In genomic region chr12:32379213-32379612, GRCh38 we compare ENCODE assay signal across 23 cellular contexts. TPM values are rescaled to one million over a fixed set of nuclear protein-coding genes. Genes with fewer than 3 reads are reported as not detected.
DNase-seq lines count a peak whose midpoint lies in the region; ATAC-seq and TF ChIP-seq lines count a peak whose summit lies in the region.
"Had no signal": no experiment of that assay in that cellular context is flagged by ENCODE, and none has a peak within 500 bp of the region (broad histone marks: within the 10 kb centered on the region; RNA-seq: fewer than 3 reads in every experiment).

No MANE protein-coding gene starts in this region.

- H3K4me1 ChIP-seq in OCI-LY3 (ENCODE audit: low read length): no peaks in the 10 kb centered on the region
- no peaks in the 10 kb centered on the region for H3K4me1 ChIP-seq in endodermal cell (ENCODE audit: control insufficient read depth, insufficient read depth, low read length)
- no peaks in the 10 kb centered on the region for H3K4me1 ChIP-seq in mesendoderm (ENCODE audit: control insufficient read depth, low read depth, low read length)
- H3K4me1 ChIP-seq: BLaER1, SJCRH30 had no signal

- H3K9ac ChIP-seq in OCI-LY3 (ENCODE audit: low read length): no peak overlapping the region
- H3K9ac ChIP-seq in endodermal cell (ENCODE audit: extremely low read depth, low read length, poor library complexity, severe bottlenecking): no peak overlapping the region
- H3K9ac ChIP-seq in mesendoderm (ENCODE audit: low read length): no peak overlapping the region
- H3K9ac ChIP-seq: BLaER1 had no signal

- H3K4me3 ChIP-seq in OCI-LY3 (ENCODE audit: low read length): peak overlapping the region; percentile 50
- H3K4me3 ChIP-seq in endodermal cell (ENCODE audit: low read length): no peak overlapping the region
- H3K4me3 ChIP-seq in mesendoderm (ENCODE audit: low read length): no peak overlapping the region
- H3K4me3 ChIP-seq: BLaER1, SJCRH30 had no signal

- no peak overlapping the region for H3K56ac ChIP-seq in mesendoderm (ENCODE audit: low read length)

- H3K27ac Mint-ChIP-seq in activated CD4-positive, alpha-beta T cell treated with anti-CD3 and anti-CD28 coated beads, Interleukin-2, amount 10 ng/mL, durations not matched to agents 24 days and 14 days: no peak overlapping the region
- H3K27ac Mint-ChIP-seq in activated CD4-positive, alpha-beta T cell treated with anti-CD3 and anti-CD28 coated beads, Interleukin-2, amount 10 ng/mL, durations not matched to agents 7 days and 5 days: no peak overlapping the region
- H3K27ac Mint-ChIP-seq in endodermal cell: peak overlapping the region; percentile 12
- H3K27ac Mint-ChIP-seq: CD4-positive, CD25-positive, alpha-beta regulatory T cell; T-cell had no signal

- 95 to 98% methylated on average over 8 to 10 of the region's 10 CpGs for WGBS in endodermal cell (ENCODE audit: insufficient coverage in 1 of 2, insufficient read length in 1 of 2), 2 experiments
- no CpG with 5 or more reads among the region's 10 CpGs for WGBS in mesendoderm (ENCODE audit: extremely low coverage, insufficient coverage, low lambda C conversion rate)

- H2AFZ ChIP-seq in OCI-LY3 (ENCODE audit: low read depth, low read length): peak overlapping the region; percentile 22; the same call in 1 of the 2 replicates

- DNase-seq in activated CD4-positive, alpha-beta T cell treated with anti-CD3 and anti-CD28 coated beads, Interleukin-2, amount 10 ng/mL, durations not matched to agents 24 days and 14 days: peak; percentile 28
- no peak for DNase-seq in activated CD4-positive, alpha-beta T cell treated with anti-CD3 and anti-CD28 coated beads, Interleukin-2, amount 10 ng/mL, durations not matched to agents 7 days and 5 days
- DNase-seq in endodermal cell: no peak
- DNase-seq in mesendoderm: no peak
- no peak for DNase-seq in activated effector memory CD4-positive, alpha-beta T cell treated with anti-CD3 and anti-CD28 coated beads, Interleukin-2, amount 50 U/mL, for 16 hours
- no peak for DNase-seq in NCI-H1092 (lab: John Stamatoyannopoulos, UW)
- DNase-seq: CD4-positive, CD25-positive, alpha-beta regulatory T cell; DMS153; DND-41; H7; KBM-7; NCI-H1092 treated with DMSO at 0.1 percent for 48 hours; NCI-H1436 treated with DMSO at 0.1 percent for 48 hours; NCI-H187 treated with DMSO at 0.1 percent for 48 hours; NCI-H2171 treated with DMSO at 0.1 percent for 48 hours; NCI-H345; NCI-H524; NCI-H748 treated with DMSO at 0.1 percent for 48 hours; SJCRH30; T-cell had no signal

- H3K4me2 ChIP-seq in OCI-LY3 (ENCODE audit: low read length): peak overlapping the region; percentile 39
- H3K4me2 ChIP-seq in mesendoderm (ENCODE audit: low read length): no peak overlapping the region
- H3K4me2 ChIP-seq: BLaER1 had no signal

- H3K9me3 Mint-ChIP-seq in activated CD4-positive, alpha-beta T cell treated with anti-CD3 and anti-CD28 coated beads, Interleukin-2, amount 10 ng/mL, durations not matched to agents 24 days and 14 days: no peaks in the 10 kb centered on the region
- H3K9me3 Mint-ChIP-seq in activated CD4-positive, alpha-beta T cell treated with anti-CD3 and anti-CD28 coated beads, Interleukin-2, amount 10 ng/mL, durations not matched to agents 7 days and 5 days: no peaks in the 10 kb centered on the region
- no peaks in the 10 kb centered on the region for H3K9me3 Mint-ChIP-seq in endodermal cell
- H3K9me3 Mint-ChIP-seq: CD4-positive, CD25-positive, alpha-beta regulatory T cell; T-cell had no signal

- no peak for ATAC-seq in GM18520 (IDR thresholded peaks at IDR 0.05; ENCODE audit: unreplicated experiment)
- ATAC-seq: T-cell had no signal

- no peak overlapping the region for H3K27ac ChIP-seq in OCI-LY3 (ENCODE audit: low read length)
- H3K27ac ChIP-seq in endodermal cell (ENCODE audit: low read depth, low read length): no peak overlapping the region
- H3K27ac ChIP-seq in mesendoderm (ENCODE audit: low read depth, low read length): no peak overlapping the region
- H3K27ac ChIP-seq: BLaER1, SJCRH30 had no signal

- no peaks in the 10 kb centered on the region for H3K79me2 ChIP-seq in OCI-LY3 (ENCODE audit: low read length)
- no peaks in the 10 kb centered on the region for H3K79me2 ChIP-seq in mesendoderm (ENCODE audit: control insufficient read depth, insufficient read depth, low read length)

- no peak overlapping the region for H3K23ac ChIP-seq in mesendoderm (ENCODE audit: low read length)

- H2BK15ac ChIP-seq in mesendoderm (replicated peaks; ENCODE audit: low read depth): no peak overlapping the region

- intact Hi-C loops in activated CD4-positive, alpha-beta T cell treated with anti-CD3 and anti-CD28 coated beads, Interleukin-2, amount 10 ng/mL, durations not matched to agents 24 days and 14 days (cut with micrococcal nuclease): no loop called here

- no peaks in the 10 kb centered on the region for H3K27me3 ChIP-seq in OCI-LY3 (ENCODE audit: low read depth, low read length)
- no peaks in the 10 kb centered on the region for H3K27me3 ChIP-seq in endodermal cell (ENCODE audit: control insufficient read depth, insufficient read depth, low read length, poor library complexity, severe bottlenecking)
- H3K27me3 ChIP-seq in mesendoderm (ENCODE audit: insufficient read depth, low read length, poor library complexity): no peaks in the 10 kb centered on the region
- H3K27me3 ChIP-seq: BLaER1, SJCRH30 had no signal

- no peak overlapping the region for H4K8ac ChIP-seq in mesendoderm (ENCODE audit: low read depth, low read length)

- H3K4me1 Mint-ChIP-seq in activated CD4-positive, alpha-beta T cell treated with anti-CD3 and anti-CD28 coated beads, Interleukin-2, amount 10 ng/mL, durations not matched to agents 24 days and 14 days: no peaks in the 10 kb centered on the region
- H3K4me1 Mint-ChIP-seq in activated CD4-positive, alpha-beta T cell treated with anti-CD3 and anti-CD28 coated beads, Interleukin-2, amount 10 ng/mL, durations not matched to agents 7 days and 5 days: no peaks in the 10 kb centered on the region
- peaks cover 12% of the 10 kb centered on the region for H3K4me1 Mint-ChIP-seq in endodermal cell
- H3K4me1 Mint-ChIP-seq: CD4-positive, CD25-positive, alpha-beta regulatory T cell; T-cell had no signal

- no peak overlapping the region for H2BK120ac ChIP-seq in mesendoderm (ENCODE audit: low read depth, low read length)

- no peak overlapping the region for H3K4me3 Mint-ChIP-seq in activated CD4-positive, alpha-beta T cell treated with anti-CD3 and anti-CD28 coated beads, Interleukin-2, amount 10 ng/mL, durations not matched to agents 24 days and 14 days
- no peak overlapping the region for H3K4me3 Mint-ChIP-seq in activated CD4-positive, alpha-beta T cell treated with anti-CD3 and anti-CD28 coated beads, Interleukin-2, amount 10 ng/mL, durations not matched to agents 7 days and 5 days
- H3K4me3 Mint-ChIP-seq in endodermal cell: no peak overlapping the region
- H3K4me3 Mint-ChIP-seq: CD4-positive, CD25-positive, alpha-beta regulatory T cell; T-cell had no signal

- no peak overlapping the region for H3K18ac ChIP-seq in mesendoderm (ENCODE audit: low read length)

- H3K79me1 ChIP-seq in mesendoderm (ENCODE audit: low read length): no peaks in the 10 kb centered on the region

- CTCF ChIA-PET in activated CD4-positive, alpha-beta T cell treated with anti-CD3 and anti-CD28 coated beads, Interleukin-2, amount 10 ng/mL, durations not matched to agents 7 days and 5 days (lab: Charles Lee): interaction anchor here (0.6 kb wide), 1 partner anchor 13 kb away, joined by 3 read pairs; no protein-coding TSS in a partner anchor

- TF ChIP-seq CTCF in OCI-LY3 (IDR thresholded peaks at IDR 0.05; ENCODE audit: low read depth, low read length) (no peak), endodermal cell (conservative IDR thresholded peaks at IDR 0.05) (no peak)

- peaks cover 26% of the 10 kb centered on the region for H3K27me3 Mint-ChIP-seq in activated CD4-positive, alpha-beta T cell treated with anti-CD3 and anti-CD28 coated beads, Interleukin-2, amount 10 ng/mL, durations not matched to agents 24 days and 14 days
- peaks cover 15% of the 10 kb centered on the region for H3K27me3 Mint-ChIP-seq in activated CD4-positive, alpha-beta T cell treated with anti-CD3 and anti-CD28 coated beads, Interleukin-2, amount 10 ng/mL, durations not matched to agents 7 days and 5 days
- H3K27me3 Mint-ChIP-seq in endodermal cell (ENCODE audit: insufficient read depth): no peaks in the 10 kb centered on the region

- no peaks in the 10 kb centered on the region for H4K20me1 ChIP-seq in OCI-LY3 (ENCODE audit: insufficient read depth, low read length)
- H4K20me1 ChIP-seq: BLaER1 had no signal

- H2AK5ac ChIP-seq in mesendoderm (ENCODE audit: low read length): no peak overlapping the region

- H2BK5ac ChIP-seq in mesendoderm (ENCODE audit: low read length): no peak overlapping the region

- no peak overlapping the region for H4K5ac ChIP-seq in mesendoderm (ENCODE audit: low read length)

- H3K36me3 ChIP-seq in OCI-LY3 (replicated peaks; ENCODE audit: low read depth, low read length) (no peaks in the 10 kb centered on the region), endodermal cell (ENCODE audit: control insufficient read depth, insufficient read depth, low read length) (no peaks in the 10 kb centered on the region), mesendoderm (ENCODE audit: control insufficient read depth, insufficient read depth, low read length) (no peaks in the 10 kb centered on the region)
- H3K36me3 ChIP-seq: BLaER1, SJCRH30 had no signal

- H3K4ac ChIP-seq in mesendoderm (ENCODE audit: low read depth, low read length): no peak overlapping the region

- no peaks in the 10 kb centered on the region for H3K9me3 ChIP-seq in OCI-LY3 (ENCODE audit: insufficient read depth, low read length)
- no peaks in the 10 kb centered on the region for H3K9me3 ChIP-seq in endodermal cell (ENCODE audit: control insufficient read depth, low read length)
- H3K9me3 ChIP-seq: BLaER1, SJCRH30 had no signal

- POLR2A ChIA-PET in activated CD4-positive, alpha-beta T cell treated with anti-CD3 and anti-CD28 coated beads, Interleukin-2, amount 10 ng/mL, durations not matched to agents 7 days and 5 days (lab: Charles Lee): no interaction called here

- no peaks in the 10 kb centered on the region for H3K36me3 Mint-ChIP-seq in activated CD4-positive, alpha-beta T cell treated with anti-CD3 and anti-CD28 coated beads, Interleukin-2, amount 10 ng/mL, durations not matched to agents 24 days and 14 days (ENCODE audit: low read depth)
- no peaks in the 10 kb centered on the region for H3K36me3 Mint-ChIP-seq in activated CD4-positive, alpha-beta T cell treated with anti-CD3 and anti-CD28 coated beads, Interleukin-2, amount 10 ng/mL, durations not matched to agents 7 days and 5 days (ENCODE audit: low read depth)
- no peaks in the 10 kb centered on the region for H3K36me3 Mint-ChIP-seq in endodermal cell (ENCODE audit: low read depth)
- H3K36me3 Mint-ChIP-seq: CD4-positive, CD25-positive, alpha-beta regulatory T cell; T-cell had no signal

RNA-seq across cellular contexts. Expression of gene FGD4, which starts 20.1 kb away (rescaled TPM):
- 0.07 TPM in 1 of 2 replicates, not detected in the other for total RNA-seq in activated CD4-positive, alpha-beta T cell treated with anti-CD3 and anti-CD28 coated beads, Interleukin-2, amount 10 ng/mL, durations not matched to agents 24 days and 14 days
- total RNA-seq in activated CD4-positive, alpha-beta T cell treated with anti-CD3 and anti-CD28 coated beads, Interleukin-2, amount 10 ng/mL, durations not matched to agents 7 days and 5 days: under 1 TPM; 0.17 to 0.22 TPM
- 10 to 100 TPM; 27.6 to 57.7 TPM for total RNA-seq in endodermal cell
- polyA plus RNA-seq in endodermal cell (2013, experiment 1 of 2): 10.7 TPM
- polyA plus RNA-seq in endodermal cell (2013, experiment 2 of 2): 11.1 TPM
- 8.2 TPM for polyA plus RNA-seq in mesendoderm (2013, experiment 1 of 2)
- 9.0 TPM for polyA plus RNA-seq in mesendoderm (2013, experiment 2 of 2)

Comparison
In these comparisons a context has a peak if more than half of its experiments do, and no peak if none do; other contexts are left out.
1. RNA of gene FGD4, which starts 20.1 kb away (total RNA-seq): 27.6 to 57.7 TPM in endodermal cell; 0.17 to 0.22 TPM in activated CD4-positive, alpha-beta T cell treated with anti-CD3 and anti-CD28 coated beads, Interleukin-2, amount 10 ng/mL, durations not matched to agents 7 days and 5 days and 0.07 TPM in activated CD4-positive, alpha-beta T cell treated with anti-CD3 and anti-CD28 coated beads, Interleukin-2, amount 10 ng/mL, durations not matched to agents 24 days and 14 days; every median in the first group is over 10 times any median in the second.